In the genomic region with DNA sequence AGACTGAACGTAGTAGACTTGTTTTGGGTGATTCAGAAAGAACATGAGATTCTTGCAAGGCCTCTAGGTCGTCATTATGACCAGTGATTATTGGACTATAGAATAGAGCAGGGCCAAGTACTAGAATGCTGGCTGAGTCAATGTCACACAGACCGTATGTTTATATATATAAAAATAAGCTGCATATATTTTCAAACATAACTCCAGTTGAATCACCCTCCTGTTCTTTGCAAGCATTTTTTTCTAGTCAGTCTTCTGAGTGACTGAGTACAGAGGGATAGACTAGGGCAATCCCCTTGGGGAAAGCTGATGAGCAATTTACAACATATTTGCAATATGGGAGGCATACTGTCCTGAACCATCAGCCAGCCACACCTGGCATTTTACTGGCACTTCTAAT, we compare ENCODE assay signal across 17 cellular contexts.
"Had no signal": no experiment of that assay in that cellular context is flagged by ENCODE, and none has a peak within 500 bp of the region (broad histone marks: within the 10 kb centered on the region; RNA-seq: fewer than 3 reads in every experiment).

No MANE protein-coding gene starts in this region.

- H3K27ac ChIP-seq: cardiac muscle cell, esophagus squamous epithelium, lower lobe of right lung, ovary, spleen, stomach, testis, upper lobe of left lung had no signal

- H3K27ac Mint-ChIP-seq: activated T-helper 1 cell treated with anti-CD3 and anti-CD28 coated beads, Interleukin-12 subunit alpha, Interleukin-12 subunit beta, Interleukin-2, Interleukin-4 antibody, amounts not matched to agents 30 ng/mL and 10 ng/mL and 1 ng/mL, durations not matched to agents 14 hours and 24 hours and 36 hours had no signal

- H3K4me1 ChIP-seq: esophagus squamous epithelium, lower lobe of right lung, spleen, stomach, testis, upper lobe of left lung had no signal

- H3K36me3 ChIP-seq: cardiac muscle cell, esophagus squamous epithelium, lower lobe of right lung, ovary, spleen, stomach, upper lobe of left lung had no signal

- H3K27me3 ChIP-seq: cardiac muscle cell, esophagus squamous epithelium, ovary, spleen, stomach, testis, upper lobe of left lung had no signal

- H3K9me3 ChIP-seq: esophagus squamous epithelium, lower lobe of right lung, ovary, testis had no signal

- H3K4me3 Mint-ChIP-seq: activated T-helper 1 cell treated with anti-CD3 and anti-CD28 coated beads, Interleukin-12 subunit alpha, Interleukin-12 subunit beta, Interleukin-2, Interleukin-4 antibody, amounts not matched to agents 30 ng/mL and 10 ng/mL and 1 ng/mL, durations not matched to agents 14 hours and 24 hours and 36 hours; neural crest cell had no signal

- H3K4me1 Mint-ChIP-seq: neural crest cell had no signal

- H3K9me3 Mint-ChIP-seq: activated T-helper 1 cell treated with anti-CD3 and anti-CD28 coated beads, Interleukin-12 subunit alpha, Interleukin-12 subunit beta, Interleukin-2, Interleukin-4 antibody, amounts not matched to agents 30 ng/mL and 10 ng/mL and 1 ng/mL, durations not matched to agents 14 hours and 24 hours and 36 hours had no signal

- ATAC-seq: left cardiac atrium, lower lobe of right lung, sciatic nerve had no signal

- DNase-seq: activated CD4-positive, CD25-positive, alpha-beta regulatory T cell treated with anti-CD3 and anti-CD28 coated beads, Interleukin-2, amount 50 U/mL, for 72 hours; activated naive CD4-positive, alpha-beta T cell; aorta; esophagus squamous epithelium; left cardiac atrium; lower lobe of right lung; midbrain; ovary; spleen; stomach; T1000; testis; upper lobe of left lung had no signal

- H3K4me3 ChIP-seq: cardiac muscle cell, esophagus squamous epithelium, lower lobe of right lung, ovary, spleen, stomach, testis, upper lobe of left lung had no signal
